In genomic region chr19:32656379-32656778, GRCh38 we compare ENCODE assay signal across 6 cellular contexts. TPM values are rescaled to one million over a fixed set of nuclear protein-coding genes. Genes with fewer than 3 reads are reported as not detected.
DNase-seq lines count a peak whose midpoint lies in the region; ATAC-seq, FAIRE-seq and TF ChIP-seq lines count a peak whose summit lies in the region.
"Not testable (repeated sequence)": the region's sequence is repeated elsewhere in the genome, so short reads cannot be mapped to it uniquely, and the experiment has no call there.
"Had no signal": no experiment of that assay in that cellular context is flagged by ENCODE, and none has a peak within 500 bp of the region (broad histone marks: within the 10 kb centered on the region; RNA-seq: fewer than 3 reads in every experiment).

No MANE protein-coding gene starts in this region.

- not testable (repeated sequence) for BruUV-seq in K562 (replicated peaks; lab: Mats Ljungman, UMichigan)

- not testable (repeated sequence) for H4K20me1 ChIP-seq in K562 (replicated peaks; ENCODE audit: control insufficient read depth, insufficient read depth, low read length)

- H3K4me2 ChIP-seq in A549; K562 (ENCODE audit: insufficient read depth, low read length): not testable (repeated sequence)

- not testable (repeated sequence) for H3K9me3 Mint-ChIP-seq in WTC11; natural killer cell treated with Interleukin-12 subunit alpha and Interleukin-12 subunit beta and Interleukin-15 and Interleukin-18, amount 100 ng/mL, for 72 hours

- not testable (repeated sequence) for H3K27me3 Mint-ChIP-seq in WTC11 (ENCODE audit: low read depth); natural killer cell treated with Interleukin-12 subunit alpha and Interleukin-12 subunit beta and Interleukin-15 and Interleukin-18, amount 100 ng/mL, for 72 hours

- not testable (repeated sequence) for TF ChIP-seq RAD21 in A549 (conservative IDR thresholded peaks at IDR 0.05 in 1 of 2, IDR thresholded peaks at IDR 0.05 in 1 of 2); K562 (CRISPR knock-in tag; conservative IDR thresholded peaks at IDR 0.05 in 1 of 2, IDR thresholded peaks at IDR 0.05 in 1 of 2)

- peaks cover 20% of the 10 kb centered on the region for H3K4me1 Mint-ChIP-seq in WTC11
- not testable (repeated sequence) for H3K4me1 Mint-ChIP-seq in natural killer cell treated with Interleukin-12 subunit alpha and Interleukin-12 subunit beta and Interleukin-15 and Interleukin-18, amount 100 ng/mL, for 72 hours (ENCODE audit: low read depth in 2 of 2)

- not testable (repeated sequence) for H3K9me1 ChIP-seq in K562 (ENCODE audit: control insufficient read depth, insufficient read depth, low read length)

- in situ Hi-C loops in K562 (cut with MboI): not testable (repeated sequence)

- peaks cover 18% of the 10 kb centered on the region for H3K36me3 Mint-ChIP-seq in WTC11
- H3K36me3 Mint-ChIP-seq in natural killer cell treated with Interleukin-12 subunit alpha and Interleukin-12 subunit beta and Interleukin-15 and Interleukin-18, amount 100 ng/mL, for 72 hours: not testable (repeated sequence)

- H2AFZ ChIP-seq in K562 (ENCODE audit: low read depth, low read length): not testable (repeated sequence)

- H3K36me3 ChIP-seq in HEK293 (ENCODE audit: control insufficient read depth in 2 of 2, insufficient read depth in 1 of 2, low read length in 2 of 2) (peaks cover 23 to 74% of the 10 kb centered on the region in 2 experiments), K562 (ENCODE audit: control insufficient read depth, insufficient read depth, low read length) (peaks cover 77% of the 10 kb centered on the region)

- not testable (repeated sequence) for H3K27ac ChIP-seq in A549; HEK293 (ENCODE audit: extremely low read depth, low read depth, low read length); K562 (ENCODE audit: extremely low read depth, low read depth, low read length)

- not testable (repeated sequence) for H3K27me3 ChIP-seq in K562 (ENCODE audit: control insufficient read depth in 2 of 2, insufficient read depth in 2 of 2, low read length in 2 of 2)

- H3K4me1 ChIP-seq in A549; K562 (replicated peaks in 1 of 2; ENCODE audit: control insufficient read depth in 2 of 2, insufficient read depth in 2 of 2, low read length in 2 of 2): not testable (repeated sequence)
- peaks cover 13% of the 10 kb centered on the region for H3K4me1 ChIP-seq in HEK293 (ENCODE audit: control insufficient read depth, insufficient read depth, low read length)

- not testable (repeated sequence) for DNase-seq in A549 (ENCODE audit: low read depth in 1 of 2, low spot score in 1 of 2); WTC11 (ENCODE audit: low spot score); K562 (ENCODE audit: extremely low read depth in 1 of 4, low spot score in 3 of 4)
- DNase-seq in natural killer cell treated with Interleukin-12 subunit alpha and Interleukin-12 subunit beta and Interleukin-15 and Interleukin-18, amount 100 ng/mL, for 72 hours (ENCODE audit: low spot score): peak; percentile 31

- peaks cover 55% of the 10 kb centered on the region for H3K79me2 ChIP-seq in K562 (ENCODE audit: control insufficient read depth, insufficient read depth, low read length)

- ATAC-seq in A549; WTC11; K562; natural killer cell treated with Interleukin-12 subunit alpha and Interleukin-12 subunit beta and Interleukin-15 and Interleukin-18, amount 100 ng/mL, for 72 hours: not testable (repeated sequence)

- 0 out of 2 replicates have a peak, but pooled peaks have one; percentile 13 for TF ChIP-seq POLR2A in A549 (IDR thresholded peaks at IDR 0.05; ENCODE audit: low read length)
- not testable (repeated sequence) for TF ChIP-seq POLR2A in K562 (conservative IDR thresholded peaks at IDR 0.05)

- not testable (repeated sequence) for H3K9me3 ChIP-seq in A549; HEK293 (ENCODE audit: control insufficient read depth, insufficient read depth, low read depth, low read length); K562 (replicated peaks; ENCODE audit: control insufficient read depth, insufficient read depth, low read depth, low read length)

- not testable (repeated sequence) for H3K27ac Mint-ChIP-seq in WTC11; natural killer cell treated with Interleukin-12 subunit alpha and Interleukin-12 subunit beta and Interleukin-15 and Interleukin-18, amount 100 ng/mL, for 72 hours

- TF ChIP-seq CTCF in A549 (IDR thresholded peaks at IDR 0.05); HEK293 (tag by site-specific recombination; IDR thresholded peaks at IDR 0.05); WTC11 (IDR thresholded peaks at IDR 0.05); K562 (IDR thresholded peaks at IDR 0.05 in 2 of 3, conservative IDR thresholded peaks at IDR 0.05 in 1 of 3; ENCODE audit: insufficient read depth in 2 of 3, low read depth in 1 of 3, low read length in 3 of 3): not testable (repeated sequence)

- POLR2A ChIA-PET in A549 (lab: Yijun Ruan, JAX): interaction anchor here (0.6 kb wide), 1 partner anchor 75 kb away, joined by 3 read pairs; the partner anchor contains the start of gene PDCD5
- POLR2A ChIA-PET in HEK293 (lab: Yijun Ruan, JAX); WTC11 (lab: Charles Lee): not testable (repeated sequence)
- POLR2A ChIA-PET in K562 (lab: Yijun Ruan, JAX): interaction anchor here (1.4 kb wide), 2 partner anchors 10 to 17 kb away, joined by 6 to 7 read pairs; no protein-coding TSS in a partner anchor

- TF ChIP-seq EP300 in A549 (IDR thresholded peaks at IDR 0.05); K562 (IDR thresholded peaks at IDR 0.05; ENCODE audit: low read length): not testable (repeated sequence)

- FAIRE-seq in A549 (lab: Jason Lieb, UNC); K562 (lab: Jason Lieb, UNC): not testable (repeated sequence)

- intact Hi-C loops in K562 (cut with micrococcal nuclease): not testable (repeated sequence)

- WGBS in A549 (ENCODE audit: missing lambda C conversion rate): 95% methylated on average over 8 of the region's 8 CpGs
- 99% methylated on average over 8 of the region's 8 CpGs for WGBS in K562 (ENCODE audit: insufficient coverage, low coverage, missing lambda C conversion rate)

- H3K4me3 ChIP-seq in A549; HEK293 (ENCODE audit: low read depth, low read length); K562: not testable (repeated sequence)

- CTCF ChIA-PET in A549 (lab: Yijun Ruan, JAX) (interaction anchor here (0.6 to 1.9 kb wide), 9 partner anchors 9 to 1856 kb away, joined by 3 to 10 read pairs (median 3); partner anchors contain the start of genes ANKRD27 and RGS9BP), HEK293 (lab: Yijun Ruan, JAX) (interaction anchor here (0.7 to 2.2 kb wide), 7 partner anchors 8 to 963 kb away, joined by 3 to 6 read pairs (median 5); no protein-coding TSS in a partner anchor), WTC11 (lab: Charles Lee) (interaction anchor here (0.6 to 0.7 kb wide), 2 partner anchors 57 to 349 kb away, joined by 3 read pairs; no protein-coding TSS in a partner anchor)
- CTCF ChIA-PET in K562 (lab: Yijun Ruan, JAX; ENCODE audit: low intra/inter-chr PET ratio): not testable (repeated sequence)

- not testable (repeated sequence) for H3K9ac ChIP-seq in K562 (ENCODE audit: insufficient read depth in 1 of 2, low read depth in 2 of 2, low read length in 2 of 2)

- not testable (repeated sequence) for H3K4me3 Mint-ChIP-seq in WTC11; natural killer cell treated with Interleukin-12 subunit alpha and Interleukin-12 subunit beta and Interleukin-15 and Interleukin-18, amount 100 ng/mL, for 72 hours

RNA-seq across cellular contexts. Expression of gene ANKRD27, which starts 18.6 kb away (rescaled TPM):
- 60.8 and 62.1 TPM in 2 replicates for polyA plus RNA-seq in A549 (2011; rRNA removed)
- polyA plus RNA-seq in A549 (2012; cell fraction: cytosol; rRNA removed): 28.2 and 30.5 TPM in 2 replicates
- 38.1 and 46.2 TPM in 2 replicates for polyA plus RNA-seq in A549 (2012; cell fraction: nucleus; rRNA removed)
- polyA plus RNA-seq in A549 (2017; fragmentation: RNase III; extraction: RNeasy Plus Mini Kit Qiagen cat#74134 plus additional on column Dnase treatment): 23.1 to 23.7 TPM (median 23.1 TPM) in 3 replicates
- 58.2 and 61.0 TPM in 2 replicates for polyA minus RNA-seq in A549 (2011; rRNA and poly(A)+ RNA removed)
- 48.6 to 55.7 TPM (median 55.4 TPM) in 3 replicates for total RNA-seq in WTC11 (2021)
- total RNA-seq in K562 (2011; cell fraction: chromatin; rRNA removed; ENCODE audit: low replicate concordance): 164 and 173 TPM in 2 replicates
- 94.1 and 96.4 TPM in 2 replicates for total RNA-seq in K562 (2011; cell fraction: nucleolus; rRNA removed)
- 75.4 and 97.2 TPM in 2 replicates for total RNA-seq in K562 (2011; cell fraction: nucleoplasm; rRNA removed)
- 42.2 and 48.9 TPM in 2 replicates for total RNA-seq in K562 (2014; rRNA removed)
- 52.4 and 56.9 TPM in 2 replicates for total RNA-seq in K562 (2014; rRNA removed; fragmentation: Illumina TruSeq; extraction: Trizol)
- 64.0 and 66.2 TPM in 2 replicates for total RNA-seq in K562 (2015; rRNA removed; fragmentation: Illumina TruSeq; extraction: Trizol)
- 71.3 and 74.0 TPM in 2 replicates for total RNA-seq in K562 (2021)
- polyA plus RNA-seq in K562 (2011; rRNA removed): 61.4 and 67.2 TPM in 2 replicates
- 35.5 and 45.2 TPM in 2 replicates for polyA plus RNA-seq in K562 (2011; cell fraction: cytosol; rRNA removed)
- 59.3 and 73.4 TPM in 2 replicates for polyA plus RNA-seq in K562 (2011; cell fraction: nucleus; rRNA removed)
- polyA plus RNA-seq in K562 (2012): 52.4 and 57.0 TPM in 2 replicates
- 54.3 and 60.2 TPM in 2 replicates for polyA plus RNA-seq in K562 (2014; fragmentation: Illumina TruSeq; extraction: Trizol)
- polyA plus RNA-seq in K562 (2014; fragmentation: Nextera tagmentation; extraction: Ambion mirVana): 1 to 10 TPM; 5.3 to 7.2 TPM
- polyA plus RNA-seq in K562 (2014; rRNA removed): 46.7 and 54.2 TPM in 2 replicates
- polyA minus RNA-seq in K562 (2011; rRNA and poly(A)+ RNA removed): 97.7 and 99.1 TPM in 2 replicates
- 33.7 and 42.9 TPM in 2 replicates for polyA minus RNA-seq in K562 (2011; cell fraction: cytosol; rRNA and poly(A)+ RNA removed)
- polyA minus RNA-seq in K562 (2011; cell fraction: nucleus; rRNA and poly(A)+ RNA removed): 35.9 and 75.0 TPM in 2 replicates
- 10 to 100 TPM; 47.3 to 55.6 TPM for total RNA-seq in natural killer cell treated with Interleukin-12 subunit alpha and Interleukin-12 subunit beta and Interleukin-15 and Interleukin-18, amount 100 ng/mL, for 72 hours

RNA-seq across cellular contexts. Expression of gene RGS9BP, which starts 19.3 kb away (rescaled TPM):
- polyA plus RNA-seq in A549 (2011; rRNA removed): 0.17 and 0.20 TPM in 2 replicates
- 0.20 and 0.32 TPM in 2 replicates for polyA plus RNA-seq in A549 (2012; cell fraction: cytosol; rRNA removed)
- polyA plus RNA-seq in A549 (2012; cell fraction: nucleus; rRNA removed): 0.20 and 0.29 TPM in 2 replicates
- polyA plus RNA-seq in A549 (2017; fragmentation: RNase III; extraction: RNeasy Plus Mini Kit Qiagen cat#74134 plus additional on column Dnase treatment): 0.30 to 0.46 TPM (median 0.41 TPM) in 3 replicates
- 0.24 and 0.41 TPM in 2 replicates for polyA minus RNA-seq in A549 (2011; rRNA and poly(A)+ RNA removed)
- 0.24 to 0.41 TPM (median 0.37 TPM) in 3 replicates for total RNA-seq in WTC11 (2021)
- total RNA-seq in K562 (2011; cell fraction: chromatin; rRNA removed; ENCODE audit: low replicate concordance): 0.14 and 0.72 TPM in 2 replicates
- total RNA-seq in K562 (2011; cell fraction: nucleolus; rRNA removed): 0.83 and 1.7 TPM in 2 replicates
- total RNA-seq in K562 (2011; cell fraction: nucleoplasm; rRNA removed): 0.61 and 0.66 TPM in 2 replicates
- 1.3 and 1.5 TPM in 2 replicates for total RNA-seq in K562 (2014; rRNA removed)
- 0.41 and 0.58 TPM in 2 replicates for total RNA-seq in K562 (2014; rRNA removed; fragmentation: Illumina TruSeq; extraction: Trizol)
- 0.83 and 1.1 TPM in 2 replicates for total RNA-seq in K562 (2015; rRNA removed; fragmentation: Illumina TruSeq; extraction: Trizol)
- 1.2 TPM in 2 replicates for total RNA-seq in K562 (2021)
- polyA plus RNA-seq in K562 (2011; rRNA removed): 0.24 and 0.31 TPM in 2 replicates
- polyA plus RNA-seq in K562 (2011; cell fraction: cytosol; rRNA removed): 0.21 and 0.58 TPM in 2 replicates
- 0.37 and 0.40 TPM in 2 replicates for polyA plus RNA-seq in K562 (2011; cell fraction: nucleus; rRNA removed)
- 0.57 and 0.64 TPM in 2 replicates for polyA plus RNA-seq in K562 (2012)
- polyA plus RNA-seq in K562 (2014; fragmentation: Illumina TruSeq; extraction: Trizol): 0.28 and 0.47 TPM in 2 replicates
- polyA plus RNA-seq in K562 (2014; fragmentation: Nextera tagmentation; extraction: Ambion mirVana): under 1 TPM; 0.03 to 0.04 TPM
- 0.49 and 1.2 TPM in 2 replicates for polyA plus RNA-seq in K562 (2014; rRNA removed)
- polyA minus RNA-seq in K562 (2011; rRNA and poly(A)+ RNA removed): 0.33 and 0.42 TPM in 2 replicates
- polyA minus RNA-seq in K562 (2011; cell fraction: cytosol; rRNA and poly(A)+ RNA removed): 0.67 TPM in 1 of 2 replicates, not detected in the other
- 0.67 and 1.00 TPM in 2 replicates for polyA minus RNA-seq in K562 (2011; cell fraction: nucleus; rRNA and poly(A)+ RNA removed)
- under 1 TPM in 1 of 2 donors, not detected in 1; 0.20 TPM for total RNA-seq in natural killer cell treated with Interleukin-12 subunit alpha and Interleukin-12 subunit beta and Interleukin-15 and Interleukin-18, amount 100 ng/mL, for 72 hours
- polyA plus RNA-seq: CD14-positive monocyte had no signal

RNA-seq across cellular contexts. Expression of gene NUDT19, which starts 35.2 kb away (rescaled TPM):
- polyA plus RNA-seq in A549 (2011; rRNA removed) (28.3 and 32.6 TPM in 2 replicates), A549 (2017; fragmentation: RNase III; extraction: RNeasy Plus Mini Kit Qiagen cat#74134 plus additional on column Dnase treatment) (30.1 to 31.1 TPM (median 30.5 TPM) in 3 replicates), K562 (2011; rRNA removed) (9.6 and 10.4 TPM in 2 replicates), K562 (2014; fragmentation: Illumina TruSeq; extraction: Trizol) (11.6 and 12.3 TPM in 2 replicates), K562 (2014; fragmentation: Nextera tagmentation; extraction: Ambion mirVana) (10 to 100 TPM; 28.2 to 38.6 TPM), K562 (2014; rRNA removed) (9.7 TPM in 2 replicates)
- 17.3 and 28.0 TPM in 2 replicates for polyA plus RNA-seq in A549 (2012; cell fraction: cytosol; rRNA removed)
- 17.5 and 20.1 TPM in 2 replicates for polyA plus RNA-seq in A549 (2012; cell fraction: nucleus; rRNA removed)
- 14.6 and 19.4 TPM in 2 replicates for polyA minus RNA-seq in A549 (2011; rRNA and poly(A)+ RNA removed)
- total RNA-seq in WTC11 (2021) (2.4 to 3.0 TPM (median 2.7 TPM) in 3 replicates), K562 (2014; rRNA removed) (14.9 and 23.0 TPM in 2 replicates), K562 (2014; rRNA removed; fragmentation: Illumina TruSeq; extraction: Trizol) (13.5 and 13.8 TPM in 2 replicates), K562 (2015; rRNA removed; fragmentation: Illumina TruSeq; extraction: Trizol) (13.8 and 14.4 TPM in 2 replicates), K562 (2021) (24.1 and 24.8 TPM in 2 replicates)
- total RNA-seq in K562 (2011; cell fraction: chromatin; rRNA removed; ENCODE audit: low replicate concordance): 12.2 and 13.0 TPM in 2 replicates
- total RNA-seq in K562 (2011; cell fraction: nucleolus; rRNA removed): 12.4 and 16.3 TPM in 2 replicates
- 14.6 and 19.5 TPM in 2 replicates for total RNA-seq in K562 (2011; cell fraction: nucleoplasm; rRNA removed)
- 8.6 and 10.8 TPM in 2 replicates for polyA plus RNA-seq in K562 (2011; cell fraction: cytosol; rRNA removed)
- 4.9 and 6.9 TPM in 2 replicates for polyA plus RNA-seq in K562 (2011; cell fraction: nucleus; rRNA removed)
- polyA plus RNA-seq in K562 (2012): 11.7 and 12.1 TPM in 2 replicates
- polyA minus RNA-seq in K562 (2011; rRNA and poly(A)+ RNA removed): 7.7 and 10.1 TPM in 2 replicates
- 15.2 and 15.6 TPM in 2 replicates for polyA minus RNA-seq in K562 (2011; cell fraction: cytosol; rRNA and poly(A)+ RNA removed)
- polyA minus RNA-seq in K562 (2011; cell fraction: nucleus; rRNA and poly(A)+ RNA removed): 9.9 and 11.7 TPM in 2 replicates
- 10 to 100 TPM; 19.6 to 21.7 TPM for total RNA-seq in natural killer cell treated with Interleukin-12 subunit alpha and Interleukin-12 subunit beta and Interleukin-15 and Interleukin-18, amount 100 ng/mL, for 72 hours
